Comparison of ENCODE assay signal across 9 cellular contexts in genomic region chr17:28008526-28008925, GRCh38. TPM values are rescaled to one million over a fixed set of nuclear protein-coding genes. Genes with fewer than 3 reads are reported as not detected.
DNase-seq lines count a peak whose midpoint lies in the region; ATAC-seq and TF ChIP-seq lines count a peak whose summit lies in the region.
"Had no signal": no experiment of that assay in that cellular context is flagged by ENCODE, and none has a peak within 500 bp of the region (broad histone marks: within the 10 kb centered on the region; RNA-seq: fewer than 3 reads in every experiment).

No MANE protein-coding gene starts in this region.

- H3K4me3 ChIP-seq in SK-N-MC (no peak overlapping the region), heart right ventricle (no peak overlapping the region)

- H3K27ac ChIP-seq in SK-N-MC (no peak overlapping the region), heart right ventricle (no peak overlapping the region)

- intact Hi-C loops in activated CD4-positive, alpha-beta T cell treated with anti-CD3 and anti-CD28 coated beads, Interleukin-2, amount 10 ng/mL, durations not matched to agents 24 days and 14 days (cut with micrococcal nuclease) = loop anchor here (10.0 kb wide), 1 partner anchor 86 kb away; no protein-coding TSS in a partner anchor
- intact Hi-C loops in heart right ventricle (cut with DNase I) = no loop called here

- peak in 2 of 8 donors; percentile 63 to 65 for ATAC-seq in heart right ventricle
- ATAC-seq in stimulated activated naive B cell treated with anti-CD40 and anti-IgM and Interleukin-4, amounts not matched to agents 10 μg/mL and 1 μg/mL and 100 μg/mL, for 72 hours (replicated peaks) = no peak
- ATAC-seq in GM19455 (IDR thresholded peaks at IDR 0.05; ENCODE audit: unreplicated experiment) = no peak
- no peak for ATAC-seq in GM21619 (IDR thresholded peaks at IDR 0.05; ENCODE audit: unreplicated experiment)

- no peak overlapping the region for H3K9ac ChIP-seq in SK-N-MC (ENCODE audit: insufficient read length)

- peak; percentile 12 for DNase-seq in activated CD4-positive, alpha-beta T cell treated with anti-CD3 and anti-CD28 coated beads for 48 hours
- no peak for DNase-seq in activated CD4-positive, alpha-beta T cell treated with anti-CD3 and anti-CD28 coated beads, Interleukin-2, amount 10 ng/mL, durations not matched to agents 24 days and 14 days
- DNase-seq in SK-N-MC (ENCODE audit: low read depth, low spot score) (peak; percentile 18), heart right ventricle (peak; percentile 18 to 34), stromal cell of bone marrow (ENCODE audit: low read depth) (peak; percentile 14)
- no peak for DNase-seq in stimulated activated naive B cell treated with anti-CD40 and anti-IgM and Interleukin-4, amounts not matched to agents 10 μg/mL and 1 μg/mL and 100 μg/mL, for 72 hours

- H3K9me3 Mint-ChIP-seq in activated CD4-positive, alpha-beta T cell treated with anti-CD3 and anti-CD28 coated beads, Interleukin-2, amount 10 ng/mL, durations not matched to agents 24 days and 14 days = no peaks in the 10 kb centered on the region
- no peaks in the 10 kb centered on the region for H3K9me3 Mint-ChIP-seq in stimulated activated naive B cell treated with anti-CD40 and anti-IgM and Interleukin-4, amounts not matched to agents 10 μg/mL and 1 μg/mL and 100 μg/mL, for 72 hours

- WGBS in heart right ventricle, 2 donors = 3 to 8% methylated on average over 2 of the region's 2 CpGs

- no peaks in the 10 kb centered on the region for H3K36me3 Mint-ChIP-seq in activated CD4-positive, alpha-beta T cell treated with anti-CD3 and anti-CD28 coated beads, Interleukin-2, amount 10 ng/mL, durations not matched to agents 24 days and 14 days (ENCODE audit: low read depth)
- H3K36me3 Mint-ChIP-seq in stimulated activated naive B cell treated with anti-CD40 and anti-IgM and Interleukin-4, amounts not matched to agents 10 μg/mL and 1 μg/mL and 100 μg/mL, for 72 hours = no peaks in the 10 kb centered on the region

- peaks cover 18% of the 10 kb centered on the region for H3K27me3 Mint-ChIP-seq in activated CD4-positive, alpha-beta T cell treated with anti-CD3 and anti-CD28 coated beads, Interleukin-2, amount 10 ng/mL, durations not matched to agents 24 days and 14 days
- H3K27me3 Mint-ChIP-seq in stimulated activated naive B cell treated with anti-CD40 and anti-IgM and Interleukin-4, amounts not matched to agents 10 μg/mL and 1 μg/mL and 100 μg/mL, for 72 hours = peaks cover 9 to 24% of the 10 kb centered on the region in 2 donors

- H3K36me3 ChIP-seq in SK-N-MC (ENCODE audit: insufficient read depth, low read length) (no peaks in the 10 kb centered on the region), heart right ventricle (no peaks in the 10 kb centered on the region)

- H3K4me1 ChIP-seq in heart right ventricle = no peaks in the 10 kb centered on the region

- H3K4me3 Mint-ChIP-seq in activated CD4-positive, alpha-beta T cell treated with anti-CD3 and anti-CD28 coated beads, Interleukin-2, amount 10 ng/mL, durations not matched to agents 24 days and 14 days = no peak overlapping the region
- H3K4me3 Mint-ChIP-seq in stimulated activated naive B cell treated with anti-CD40 and anti-IgM and Interleukin-4, amounts not matched to agents 10 μg/mL and 1 μg/mL and 100 μg/mL, for 72 hours = no peak overlapping the region
- H3K4me3 Mint-ChIP-seq: B cell had no signal

- H3K27ac Mint-ChIP-seq in activated CD4-positive, alpha-beta T cell treated with anti-CD3 and anti-CD28 coated beads, Interleukin-2, amount 10 ng/mL, durations not matched to agents 24 days and 14 days = no peak overlapping the region
- H3K27ac Mint-ChIP-seq in stimulated activated naive B cell treated with anti-CD40 and anti-IgM and Interleukin-4, amounts not matched to agents 10 μg/mL and 1 μg/mL and 100 μg/mL, for 72 hours = no peak overlapping the region
- H3K27ac Mint-ChIP-seq: B cell had no signal

- peaks cover 0 to 3% (median 0%) of the 10 kb centered on the region in 7 donors for H3K27me3 ChIP-seq in heart right ventricle

- no peak for TF ChIP-seq CTCF in heart right ventricle (IDR thresholded peaks at IDR 0.05)

- peaks cover 2% of the 10 kb centered on the region for H3K4me1 Mint-ChIP-seq in activated CD4-positive, alpha-beta T cell treated with anti-CD3 and anti-CD28 coated beads, Interleukin-2, amount 10 ng/mL, durations not matched to agents 24 days and 14 days
- H3K4me1 Mint-ChIP-seq in stimulated activated naive B cell treated with anti-CD40 and anti-IgM and Interleukin-4, amounts not matched to agents 10 μg/mL and 1 μg/mL and 100 μg/mL, for 72 hours = no peaks in the 10 kb centered on the region
- H3K4me1 Mint-ChIP-seq: B cell had no signal

- H3K9me3 ChIP-seq in SK-N-MC (ENCODE audit: low read depth, low read length) (no peaks in the 10 kb centered on the region), heart right ventricle (no peaks in the 10 kb centered on the region)

RNA-seq across cellular contexts. Expression of gene NLK, which starts 34.0 kb away (rescaled TPM):
- total RNA-seq in activated CD4-positive, alpha-beta T cell treated with anti-CD3 and anti-CD28 coated beads, Interleukin-2, amount 10 ng/mL, durations not matched to agents 24 days and 14 days = 11.4 and 12.0 TPM in 2 replicates
- total RNA-seq in heart right ventricle = 10 to 100 TPM; 18.3 to 27.3 (median 21.5) TPM
- 10 to 100 TPM in 1 of 2 donors, 1 to 10 TPM in 1; 5.2 to 10.2 TPM for polyA plus RNA-seq in heart right ventricle

Comparison
In these comparisons a context has a peak if more than half of its experiments do, and no peak if none do; other contexts are left out.
1. DNase-seq: peak in activated CD4-positive, alpha-beta T cell treated with anti-CD3 and anti-CD28 coated beads for 48 hours (single experiment), SK-N-MC (single experiment), heart right ventricle (2 of 2) and stromal cell of bone marrow (single experiment); none in activated CD4-positive, alpha-beta T cell treated with anti-CD3 and anti-CD28 coated beads, Interleukin-2, amount 10 ng/mL, durations not matched to agents 24 days and 14 days (single experiment) and stimulated activated naive B cell treated with anti-CD40 and anti-IgM and Interleukin-4, amounts not matched to agents 10 μg/mL and 1 μg/mL and 100 μg/mL, for 72 hours (single experiment).